In genomic region chr11:121586727-121587126, GRCh38 we compare ENCODE assay signal across 19 cellular contexts.
"Had no signal": no experiment of that assay in that cellular context is flagged by ENCODE, and none has a peak within 500 bp of the region (broad histone marks: within the 10 kb centered on the region; RNA-seq: fewer than 3 reads in every experiment).

No MANE protein-coding gene starts in this region.

- H3K4me1 Mint-ChIP-seq: WTC11 had no signal

- H3K9me3 Mint-ChIP-seq: activated naive CD8-positive, alpha-beta T cell treated with anti-CD3 and anti-CD28 coated beads, Interleukin-2, amount 10 ng/mL, durations not matched to agents 7 days and 5 days; WTC11 had no signal

- FAIRE-seq: astrocyte had no signal

- H3K4me3 ChIP-seq: gastroesophageal sphincter, sigmoid colon, suprapubic skin, upper lobe of left lung had no signal

- H3K27ac ChIP-seq: epithelial cell of prostate, gastroesophageal sphincter, sigmoid colon, suprapubic skin, upper lobe of left lung had no signal

- ATAC-seq: gastroesophageal sphincter; SK-N-SH treated with all-trans-retinoic acid at 6 μM for 48 hours; stimulated activated naive CD8-positive, alpha-beta T cell treated with anti-CD3 and anti-CD28 coated beads, Interleukin-15, Interleukin-2, amounts not matched to agents 100 U/mL and 50 U/mL, for 24 hours; T-helper 17 cell; WTC11 had no signal

- H3K9me3 ChIP-seq: gastroesophageal sphincter, sigmoid colon, suprapubic skin, upper lobe of left lung had no signal

- H3K27ac Mint-ChIP-seq: activated naive CD8-positive, alpha-beta T cell treated with anti-CD3 and anti-CD28 coated beads, Interleukin-2, amount 10 ng/mL, durations not matched to agents 7 days and 5 days; WTC11 had no signal

- H3K4me3 Mint-ChIP-seq: activated naive CD8-positive, alpha-beta T cell treated with anti-CD3 and anti-CD28 coated beads, Interleukin-2, amount 10 ng/mL, durations not matched to agents 7 days and 5 days; T-helper 17 cell; WTC11 had no signal

- H3K4me1 ChIP-seq: sigmoid colon had no signal

- H3K27me3 ChIP-seq: gastroesophageal sphincter, sigmoid colon, suprapubic skin, upper lobe of left lung had no signal

- H3K27me3 Mint-ChIP-seq: activated naive CD8-positive, alpha-beta T cell treated with anti-CD3 and anti-CD28 coated beads, Interleukin-2, amount 10 ng/mL, durations not matched to agents 7 days and 5 days; T-helper 17 cell had no signal

- DNase-seq: activated CD4-positive, alpha-beta T cell treated with anti-CD3 and anti-CD28 coated beads, Interleukin-2, amount 50 U/mL, for 1 hour; activated effector memory CD4-positive, alpha-beta T cell treated with anti-CD3 and anti-CD28 coated beads, Interleukin-2, amount 50 U/mL, for 16 hours; activated naive CD8-positive, alpha-beta T cell treated with anti-CD3 and anti-CD28 coated beads, Interleukin-2, amount 10 ng/mL, durations not matched to agents 7 days and 5 days; activated T-cell treated with anti-CD3 and anti-CD28 coated beads, Interleukin-2, amount 50 U/mL, for 1 hour; cortex of kidney; effector memory CD4-positive, alpha-beta T cell; hypothalamus; mammary epithelial cell; sigmoid colon; stimulated activated CD4-positive, alpha-beta T cell treated with anti-CD3 and anti-CD28 coated beads, Interleukin-2, amount 100 ng/mL, for 48 hours; stimulated activated naive CD8-positive, alpha-beta T cell treated with anti-CD3 and anti-CD28 coated beads, Interleukin-15, Interleukin-2, amounts not matched to agents 100 U/mL and 50 U/mL, for 24 hours; T-helper 17 cell; upper lobe of left lung had no signal

- H3K36me3 ChIP-seq: suprapubic skin had no signal
